In genomic region chr20:36199293-36200257, GRCh38 we compare ENCODE assay signal across 1 cellular context.
TF ChIP-seq lines count a peak whose summit lies in the region.

No MANE protein-coding gene starts in this region.

TF ChIP-seq in HepG2, 621 proteins besides CTCF, POLR2A, EP300 and RAD21 (continued from another document and continues in another):
- TF ChIP-seq, protein P1, sequence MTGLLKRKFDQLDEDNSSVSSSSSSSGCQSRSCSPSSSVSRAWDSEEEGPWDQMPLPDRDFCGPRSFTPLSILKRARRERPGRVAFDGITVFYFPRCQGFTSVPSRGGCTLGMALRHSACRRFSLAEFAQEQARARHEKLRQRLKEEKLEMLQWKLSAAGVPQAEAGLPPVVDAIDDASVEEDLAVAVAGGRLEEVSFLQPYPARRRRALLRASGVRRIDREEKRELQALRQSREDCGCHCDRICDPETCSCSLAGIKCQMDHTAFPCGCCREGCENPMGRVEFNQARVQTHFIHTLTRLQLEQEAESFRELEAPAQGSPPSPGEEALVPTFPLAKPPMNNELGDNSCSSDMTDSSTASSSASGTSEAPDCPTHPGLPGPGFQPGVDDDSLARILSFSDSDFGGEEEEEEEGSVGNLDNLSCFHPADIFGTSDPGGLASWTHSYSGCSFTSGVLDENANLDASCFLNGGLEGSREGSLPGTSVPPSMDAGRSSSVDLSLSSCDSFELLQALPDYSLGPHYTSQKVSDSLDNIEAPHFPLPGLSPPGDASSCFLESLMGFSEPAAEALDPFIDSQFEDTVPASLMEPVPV (CRISPR knock-in tag; IDR thresholded peaks at IDR 0.05) = no peak
- TF ChIP-seq ZNF331 (CRISPR knock-in tag; IDR thresholded peaks at IDR 0.05) = no peak
- TF ChIP-seq TAF15 (IDR thresholded peaks at IDR 0.05; ENCODE audit: low read depth, low read length, poor library complexity, severe bottlenecking) = no peak
- peak; percentile 81; the same call in 1 of the 2 replicates for TF ChIP-seq KLF11 (CRISPR knock-in tag; IDR thresholded peaks at IDR 0.05)
- no peak for TF ChIP-seq ZNF772 (CRISPR knock-in tag; IDR thresholded peaks at IDR 0.05)
- TF ChIP-seq, protein P2, sequence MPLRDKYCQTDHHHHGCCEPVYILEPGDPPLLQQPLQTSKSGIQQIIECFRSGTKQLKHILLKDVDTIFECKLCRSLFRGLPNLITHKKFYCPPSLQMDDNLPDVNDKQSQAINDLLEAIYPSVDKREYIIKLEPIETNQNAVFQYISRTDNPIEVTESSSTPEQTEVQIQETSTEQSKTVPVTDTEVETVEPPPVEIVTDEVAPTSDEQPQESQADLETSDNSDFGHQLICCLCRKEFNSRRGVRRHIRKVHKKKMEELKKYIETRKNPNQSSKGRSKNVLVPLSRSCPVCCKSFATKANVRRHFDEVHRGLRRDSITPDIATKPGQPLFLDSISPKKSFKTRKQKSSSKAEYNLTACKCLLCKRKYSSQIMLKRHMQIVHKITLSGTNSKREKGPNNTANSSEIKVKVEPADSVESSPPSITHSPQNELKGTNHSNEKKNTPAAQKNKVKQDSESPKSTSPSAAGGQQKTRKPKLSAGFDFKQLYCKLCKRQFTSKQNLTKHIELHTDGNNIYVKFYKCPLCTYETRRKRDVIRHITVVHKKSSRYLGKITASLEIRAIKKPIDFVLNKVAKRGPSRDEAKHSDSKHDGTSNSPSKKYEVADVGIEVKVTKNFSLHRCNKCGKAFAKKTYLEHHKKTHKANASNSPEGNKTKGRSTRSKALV (CRISPR knock-in tag; IDR thresholded peaks at IDR 0.05) = no peak
- TF ChIP-seq MAF1 (CRISPR knock-in tag; IDR thresholded peaks at IDR 0.05; ENCODE audit: borderline replicate concordance) = no peak
- TF ChIP-seq MTF1 (CRISPR knock-in tag; IDR thresholded peaks at IDR 0.05) = no peak
- TF ChIP-seq, protein P3, sequence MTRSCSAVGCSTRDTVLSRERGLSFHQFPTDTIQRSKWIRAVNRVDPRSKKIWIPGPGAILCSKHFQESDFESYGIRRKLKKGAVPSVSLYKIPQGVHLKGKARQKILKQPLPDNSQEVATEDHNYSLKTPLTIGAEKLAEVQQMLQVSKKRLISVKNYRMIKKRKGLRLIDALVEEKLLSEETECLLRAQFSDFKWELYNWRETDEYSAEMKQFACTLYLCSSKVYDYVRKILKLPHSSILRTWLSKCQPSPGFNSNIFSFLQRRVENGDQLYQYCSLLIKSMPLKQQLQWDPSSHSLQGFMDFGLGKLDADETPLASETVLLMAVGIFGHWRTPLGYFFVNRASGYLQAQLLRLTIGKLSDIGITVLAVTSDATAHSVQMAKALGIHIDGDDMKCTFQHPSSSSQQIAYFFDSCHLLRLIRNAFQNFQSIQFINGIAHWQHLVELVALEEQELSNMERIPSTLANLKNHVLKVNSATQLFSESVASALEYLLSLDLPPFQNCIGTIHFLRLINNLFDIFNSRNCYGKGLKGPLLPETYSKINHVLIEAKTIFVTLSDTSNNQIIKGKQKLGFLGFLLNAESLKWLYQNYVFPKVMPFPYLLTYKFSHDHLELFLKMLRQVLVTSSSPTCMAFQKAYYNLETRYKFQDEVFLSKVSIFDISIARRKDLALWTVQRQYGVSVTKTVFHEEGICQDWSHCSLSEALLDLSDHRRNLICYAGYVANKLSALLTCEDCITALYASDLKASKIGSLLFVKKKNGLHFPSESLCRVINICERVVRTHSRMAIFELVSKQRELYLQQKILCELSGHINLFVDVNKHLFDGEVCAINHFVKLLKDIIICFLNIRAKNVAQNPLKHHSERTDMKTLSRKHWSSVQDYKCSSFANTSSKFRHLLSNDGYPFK (CRISPR knock-in tag; IDR thresholded peaks at IDR 0.05; ENCODE audit: borderline replicate concordance) = no peak
- no peak for TF ChIP-seq POGZ (CRISPR knock-in tag; IDR thresholded peaks at IDR 0.05)
- TF ChIP-seq PHF8 (CRISPR knock-in tag; IDR thresholded peaks at IDR 0.05) = 0 out of 2 replicates have a peak, but pooled peaks have one; percentile 5
- no peak; the same call in 1 of the 2 replicates for TF ChIP-seq ZNF792 (CRISPR knock-in tag; IDR thresholded peaks at IDR 0.05)
- TF ChIP-seq AFF4 (CRISPR knock-in tag; IDR thresholded peaks at IDR 0.05) = no peak
- no peak for TF ChIP-seq EHMT2 (IDR thresholded peaks at IDR 0.05; ENCODE audit: borderline replicate concordance, low read depth, low read length)
- TF ChIP-seq ZNF451 (CRISPR knock-in tag; IDR thresholded peaks at IDR 0.05) = no peak
- TF ChIP-seq, protein P4, sequence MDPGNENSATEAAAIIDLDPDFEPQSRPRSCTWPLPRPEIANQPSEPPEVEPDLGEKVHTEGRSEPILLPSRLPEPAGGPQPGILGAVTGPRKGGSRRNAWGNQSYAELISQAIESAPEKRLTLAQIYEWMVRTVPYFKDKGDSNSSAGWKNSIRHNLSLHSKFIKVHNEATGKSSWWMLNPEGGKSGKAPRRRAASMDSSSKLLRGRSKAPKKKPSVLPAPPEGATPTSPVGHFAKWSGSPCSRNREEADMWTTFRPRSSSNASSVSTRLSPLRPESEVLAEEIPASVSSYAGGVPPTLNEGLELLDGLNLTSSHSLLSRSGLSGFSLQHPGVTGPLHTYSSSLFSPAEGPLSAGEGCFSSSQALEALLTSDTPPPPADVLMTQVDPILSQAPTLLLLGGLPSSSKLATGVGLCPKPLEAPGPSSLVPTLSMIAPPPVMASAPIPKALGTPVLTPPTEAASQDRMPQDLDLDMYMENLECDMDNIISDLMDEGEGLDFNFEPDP (CRISPR knock-in tag; conservative IDR thresholded peaks at IDR 0.05) = 0 out of 2 replicates have a peak, but pooled peaks have one; percentile 60
- TF ChIP-seq BHLHE40 (IDR thresholded peaks at IDR 0.05; ENCODE audit: low read length) = peak; percentile 8; the same call in 1 of the 2 replicates
- peak; percentile 76; the same call in 1 of the 2 replicates for TF ChIP-seq MIER3 (CRISPR knock-in tag; IDR thresholded peaks at IDR 0.05; ENCODE audit: borderline replicate concordance)
- TF ChIP-seq HNRNPUL1 (IDR thresholded peaks at IDR 0.05; ENCODE audit: low read depth, low read length) = no peak
- TF ChIP-seq, protein P5, sequence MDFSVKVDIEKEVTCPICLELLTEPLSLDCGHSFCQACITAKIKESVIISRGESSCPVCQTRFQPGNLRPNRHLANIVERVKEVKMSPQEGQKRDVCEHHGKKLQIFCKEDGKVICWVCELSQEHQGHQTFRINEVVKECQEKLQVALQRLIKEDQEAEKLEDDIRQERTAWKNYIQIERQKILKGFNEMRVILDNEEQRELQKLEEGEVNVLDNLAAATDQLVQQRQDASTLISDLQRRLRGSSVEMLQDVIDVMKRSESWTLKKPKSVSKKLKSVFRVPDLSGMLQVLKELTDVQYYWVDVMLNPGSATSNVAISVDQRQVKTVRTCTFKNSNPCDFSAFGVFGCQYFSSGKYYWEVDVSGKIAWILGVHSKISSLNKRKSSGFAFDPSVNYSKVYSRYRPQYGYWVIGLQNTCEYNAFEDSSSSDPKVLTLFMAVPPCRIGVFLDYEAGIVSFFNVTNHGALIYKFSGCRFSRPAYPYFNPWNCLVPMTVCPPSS (IDR thresholded peaks at IDR 0.05) = no peak
- TF ChIP-seq, protein P6, sequence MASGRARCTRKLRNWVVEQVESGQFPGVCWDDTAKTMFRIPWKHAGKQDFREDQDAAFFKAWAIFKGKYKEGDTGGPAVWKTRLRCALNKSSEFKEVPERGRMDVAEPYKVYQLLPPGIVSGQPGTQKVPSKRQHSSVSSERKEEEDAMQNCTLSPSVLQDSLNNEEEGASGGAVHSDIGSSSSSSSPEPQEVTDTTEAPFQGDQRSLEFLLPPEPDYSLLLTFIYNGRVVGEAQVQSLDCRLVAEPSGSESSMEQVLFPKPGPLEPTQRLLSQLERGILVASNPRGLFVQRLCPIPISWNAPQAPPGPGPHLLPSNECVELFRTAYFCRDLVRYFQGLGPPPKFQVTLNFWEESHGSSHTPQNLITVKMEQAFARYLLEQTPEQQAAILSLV (CRISPR knock-in tag; IDR thresholded peaks at IDR 0.05; ENCODE audit: borderline replicate concordance) = peak; percentile 79
- no peak for TF ChIP-seq ZSCAN25 (CRISPR knock-in tag; IDR thresholded peaks at IDR 0.05)
- TF ChIP-seq SMC3 (IDR thresholded peaks at IDR 0.05; ENCODE audit: low read length) = peak; percentile 100
- TF ChIP-seq, protein P7, sequence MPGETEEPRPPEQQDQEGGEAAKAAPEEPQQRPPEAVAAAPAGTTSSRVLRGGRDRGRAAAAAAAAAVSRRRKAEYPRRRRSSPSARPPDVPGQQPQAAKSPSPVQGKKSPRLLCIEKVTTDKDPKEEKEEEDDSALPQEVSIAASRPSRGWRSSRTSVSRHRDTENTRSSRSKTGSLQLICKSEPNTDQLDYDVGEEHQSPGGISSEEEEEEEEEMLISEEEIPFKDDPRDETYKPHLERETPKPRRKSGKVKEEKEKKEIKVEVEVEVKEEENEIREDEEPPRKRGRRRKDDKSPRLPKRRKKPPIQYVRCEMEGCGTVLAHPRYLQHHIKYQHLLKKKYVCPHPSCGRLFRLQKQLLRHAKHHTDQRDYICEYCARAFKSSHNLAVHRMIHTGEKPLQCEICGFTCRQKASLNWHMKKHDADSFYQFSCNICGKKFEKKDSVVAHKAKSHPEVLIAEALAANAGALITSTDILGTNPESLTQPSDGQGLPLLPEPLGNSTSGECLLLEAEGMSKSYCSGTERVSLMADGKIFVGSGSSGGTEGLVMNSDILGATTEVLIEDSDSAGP (CRISPR knock-in tag; IDR thresholded peaks at IDR 0.05; ENCODE audit: borderline replicate concordance) = peak; percentile 27; the same call in 1 of the 2 replicates
- TF ChIP-seq, protein P8, sequence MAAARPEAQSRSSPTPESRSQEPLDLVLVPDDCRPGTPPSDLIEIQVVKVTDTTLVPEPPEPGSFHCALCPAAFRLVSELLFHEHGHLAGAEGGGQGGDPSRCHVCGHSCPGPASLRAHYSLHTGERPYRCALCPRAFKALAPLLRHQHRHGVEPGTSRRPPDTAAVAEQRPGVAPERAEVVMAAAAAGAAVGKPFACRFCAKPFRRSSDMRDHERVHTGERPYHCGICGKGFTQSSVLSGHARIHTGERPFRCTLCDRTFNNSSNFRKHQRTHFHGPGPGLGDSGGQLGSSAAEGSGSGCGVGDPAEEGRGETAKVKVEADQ (CRISPR knock-in tag; IDR thresholded peaks at IDR 0.05; ENCODE audit: borderline replicate concordance) = no peak
- no peak; the same call in 1 of the 2 replicates for TF ChIP-seq SMAD1 (CRISPR knock-in tag; IDR thresholded peaks at IDR 0.05; ENCODE audit: borderline replicate concordance, low read depth)
- no peak for TF ChIP-seq ZBTB20 (CRISPR knock-in tag; IDR thresholded peaks at IDR 0.05; ENCODE audit: borderline replicate concordance, low read depth)
- no peak for TF ChIP-seq RARG (CRISPR knock-in tag; IDR thresholded peaks at IDR 0.05; ENCODE audit: low read depth)
- TF ChIP-seq SALL1 (CRISPR knock-in tag; IDR thresholded peaks at IDR 0.05) = peak; percentile 69
- no peak; the same call in 1 of the 2 replicates for TF ChIP-seq TSC22D2 (CRISPR knock-in tag; IDR thresholded peaks at IDR 0.05; ENCODE audit: borderline replicate concordance)
- peak; percentile 23; the same call in 1 of the 2 replicates for TF ChIP-seq BCL6 (CRISPR knock-in tag; IDR thresholded peaks at IDR 0.05)
- TF ChIP-seq PHF5A (CRISPR knock-in tag; IDR thresholded peaks at IDR 0.05; ENCODE audit: low read depth, unreplicated experiment) = no peak
- TF ChIP-seq KDM6A (CRISPR knock-in tag; IDR thresholded peaks at IDR 0.05; ENCODE audit: low read depth) = no peak
- no peak for TF ChIP-seq ZNF7 (CRISPR knock-in tag; IDR thresholded peaks at IDR 0.05)
- TF ChIP-seq ELF1 (CRISPR knock-in tag; IDR thresholded peaks at IDR 0.05) = no peak; the same call in 1 of the 2 replicates
- no peak for TF ChIP-seq ZNF670 (CRISPR knock-in tag; IDR thresholded peaks at IDR 0.05; ENCODE audit: borderline replicate concordance)
- no peak for TF ChIP-seq ZFP90 (CRISPR knock-in tag; IDR thresholded peaks at IDR 0.05; ENCODE audit: borderline replicate concordance)
- no peak for TF ChIP-seq HBP1 (CRISPR knock-in tag; IDR thresholded peaks at IDR 0.05; ENCODE audit: low read depth)
- no peak for TF ChIP-seq DDIT3 (CRISPR knock-in tag; IDR thresholded peaks at IDR 0.05)
- no peak; the same call in 1 of the 2 replicates for TF ChIP-seq SRF (IDR thresholded peaks at IDR 0.05; ENCODE audit: low read depth, low read length)
